In the genomic region with DNA sequence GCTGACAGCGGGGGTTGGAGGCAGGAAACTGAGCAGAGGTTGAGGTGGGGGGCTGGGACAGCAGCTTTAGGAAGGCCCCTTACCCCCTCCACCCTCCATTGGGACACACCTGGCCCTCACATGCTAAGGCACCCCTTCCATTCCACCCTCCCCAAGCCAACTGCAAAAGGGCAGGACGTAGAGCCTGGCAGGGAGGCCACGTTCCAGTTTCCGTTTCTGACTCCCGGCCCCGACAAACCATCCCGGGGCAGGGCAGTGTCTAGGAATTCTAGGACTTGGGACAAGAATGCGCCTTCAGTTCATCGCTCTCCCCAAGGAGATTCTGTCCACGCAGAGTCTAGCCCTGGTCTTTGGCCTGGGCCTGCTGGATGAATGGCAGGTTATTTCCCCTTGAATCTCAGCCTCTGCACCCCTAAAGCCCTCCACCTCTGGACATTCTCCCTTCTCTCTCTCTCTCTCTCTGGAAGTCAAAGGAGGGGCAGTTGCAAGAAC, we compare ENCODE assay signal across 10 cellular contexts. TPM values are rescaled to one million over a fixed set of nuclear protein-coding genes. Genes with fewer than 3 reads are reported as not detected.
DNase-seq lines count a peak whose midpoint lies in the region; ATAC-seq and TF ChIP-seq lines count a peak whose summit lies in the region.
"Had no signal": no experiment of that assay in that cellular context is flagged by ENCODE, and none has a peak within 500 bp of the region (broad histone marks: within the 10 kb centered on the region; RNA-seq: fewer than 3 reads in every experiment).

No MANE protein-coding gene starts in this region.

- H3K36me3 Mint-ChIP-seq in activated T-cell treated with anti-CD3 and anti-CD28 coated beads, Interleukin-2, amount 50 U/mL, for 24 hours (ENCODE audit: low read depth), result no peaks in the 10 kb centered on the region
- no peaks in the 10 kb centered on the region for H3K36me3 Mint-ChIP-seq in brain

- intact Hi-C loops in lower lobe of right lung (cut with DNase I), result no loop called here

- H3K27ac Mint-ChIP-seq in activated T-cell treated with anti-CD3 and anti-CD28 coated beads, Interleukin-2, amount 50 U/mL, for 24 hours, result peak overlapping the region; percentile 3
- H3K27ac Mint-ChIP-seq in brain, result peak overlapping the region; percentile 73 to 98 (median 94)
- H3K27ac Mint-ChIP-seq: dendritic cell treated with granulocyte-macrophage colony-stimulating factor and Interleukin-4, amounts not matched to agents 40 ng/mL and 50 ng/mL, for 4 days had no signal

- no peaks in the 10 kb centered on the region for H3K36me3 ChIP-seq in lower lobe of right lung
- H3K36me3 ChIP-seq in suprapubic skin, result no peaks in the 10 kb centered on the region

- no peak for DNase-seq in activated T-cell treated with anti-CD3 and anti-CD28 coated beads, Interleukin-2, amount 50 U/mL, for 24 hours
- no peak for DNase-seq in activated T-cell treated with anti-CD3 and anti-CD28 coated beads, Interleukin-2, amount 50 U/mL, for 1 hour
- DNase-seq in lower lobe of right lung, result no peak
- no peak for DNase-seq in suprapubic skin (ENCODE audit: low spot score in 2 of 2)
- DNase-seq in stimulated activated CD4-positive, alpha-beta T cell treated with anti-CD3 and anti-CD28 coated beads, Interleukin-1b, Interleukin-23, amount 100 ng/mL, for 48 hours, result no peak
- no peak for DNase-seq in KBM-7
- DNase-seq in NOMO-1 (lab: John Stamatoyannopoulos, UW; ENCODE audit: unreplicated experiment in 2 of 2), result no peak
- DNase-seq: NCI-H1930 had no signal

- no peak for TF ChIP-seq POLR2A in suprapubic skin (IDR thresholded peaks at IDR 0.05)

- H3K4me1 Mint-ChIP-seq in activated T-cell treated with anti-CD3 and anti-CD28 coated beads, Interleukin-2, amount 50 U/mL, for 24 hours (ENCODE audit: low read depth), result peaks cover 47% of the 10 kb centered on the region
- peaks cover 77% of the 10 kb centered on the region for H3K4me1 Mint-ChIP-seq in brain

- in situ Hi-C loops in KBM-7 (cut with MboI; ENCODE audit: low pct_unique_long_range_greater_than_20kb, low sequenced_read_pairs), result no loop called here

- peaks cover 49% of the 10 kb centered on the region for H3K27me3 ChIP-seq in lower lobe of right lung (ENCODE audit: low read depth)
- peaks cover 57% of the 10 kb centered on the region for H3K27me3 ChIP-seq in suprapubic skin

- no peak for TF ChIP-seq CTCF in brain (conservative IDR thresholded peaks at IDR 0.05)
- TF ChIP-seq CTCF in lower lobe of right lung (IDR thresholded peaks at IDR 0.05), result no peak
- no peak for TF ChIP-seq CTCF in suprapubic skin (IDR thresholded peaks at IDR 0.05)

- peaks cover 6% of the 10 kb centered on the region for H3K27me3 Mint-ChIP-seq in activated T-cell treated with anti-CD3 and anti-CD28 coated beads, Interleukin-2, amount 50 U/mL, for 24 hours
- peaks cover 12% of the 10 kb centered on the region for H3K27me3 Mint-ChIP-seq in brain

- peak overlapping the region; percentile 63 for H3K4me3 ChIP-seq in lower lobe of right lung
- H3K4me3 ChIP-seq in suprapubic skin, result peak overlapping the region; percentile 53

- no peak for TF ChIP-seq EP300 in suprapubic skin (IDR thresholded peaks at IDR 0.05)

- H3K9me3 Mint-ChIP-seq in activated T-cell treated with anti-CD3 and anti-CD28 coated beads, Interleukin-2, amount 50 U/mL, for 24 hours, result no peaks in the 10 kb centered on the region
- no peaks in the 10 kb centered on the region for H3K9me3 Mint-ChIP-seq in brain
- H3K9me3 Mint-ChIP-seq: dendritic cell treated with granulocyte-macrophage colony-stimulating factor and Interleukin-4, amounts not matched to agents 40 ng/mL and 50 ng/mL, for 4 days had no signal

- H3K27ac ChIP-seq in lower lobe of right lung (peak overlapping the region; percentile 41), suprapubic skin (no peak overlapping the region)

- peak overlapping the region; percentile 58 for H3K4me3 Mint-ChIP-seq in activated T-cell treated with anti-CD3 and anti-CD28 coated beads, Interleukin-2, amount 50 U/mL, for 24 hours
- H3K4me3 Mint-ChIP-seq in brain, result peak overlapping the region; percentile 66 to 89 (median 72)
- H3K4me3 Mint-ChIP-seq: dendritic cell treated with granulocyte-macrophage colony-stimulating factor and Interleukin-4, amounts not matched to agents 40 ng/mL and 50 ng/mL, for 4 days had no signal

- H3K9me3 ChIP-seq in lower lobe of right lung, result no peaks in the 10 kb centered on the region
- H3K9me3 ChIP-seq in suprapubic skin, result no peaks in the 10 kb centered on the region

- no peak for ATAC-seq in lower lobe of right lung

- WGBS in suprapubic skin, result 66% methylated on average over 4 of the region's 10 CpGs

- H3K4me1 ChIP-seq in lower lobe of right lung (peaks cover 42% of the 10 kb centered on the region), suprapubic skin (peaks cover 33% of the 10 kb centered on the region)

RNA-seq across cellular contexts. Expression of a gene that starts 1.7 kb away (rescaled TPM):
- 2.4 TPM for polyA plus RNA-seq in brain (ENCODE audit: insufficient read depth, low read depth, low replicate concordance)
- total RNA-seq in lower lobe of right lung, result 21.5 TPM
- total RNA-seq in suprapubic skin, result 1 to 10 TPM; 2.1 to 3.6 (median 2.9) TPM

RNA-seq across cellular contexts. Expression of a gene that starts 35.7 kb away (rescaled TPM):
- 92.0 TPM for polyA plus RNA-seq in brain (ENCODE audit: insufficient read depth, low read depth, low replicate concordance)
- 118 TPM for total RNA-seq in lower lobe of right lung
- 100 to 1,000 TPM in 1 of 4 donors, 10 to 100 TPM in 3; 67.4 to 108 (median 78.6) TPM for total RNA-seq in suprapubic skin
